17 cellular contexts compared by ENCODE assay signal in the genomic region with DNA sequence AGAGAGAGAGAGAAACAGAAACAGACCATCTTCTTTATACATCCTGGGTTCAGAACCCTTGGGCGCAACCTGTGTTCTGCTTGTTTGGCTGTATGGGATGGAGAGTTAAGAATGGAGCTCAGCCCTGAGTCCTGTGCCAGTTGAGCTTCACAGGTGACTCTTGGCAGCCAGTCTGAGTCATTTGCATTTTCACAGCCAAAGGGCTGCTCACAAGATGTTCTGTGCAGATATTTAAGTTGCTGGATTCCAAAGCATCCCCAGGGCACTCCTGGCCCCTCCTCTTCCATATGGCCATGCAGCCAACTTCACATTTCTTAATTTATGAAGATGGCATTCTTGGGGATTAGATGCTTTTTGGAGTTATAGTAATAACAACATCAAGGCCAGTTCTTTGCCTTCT.
"Had no signal": no experiment of that assay in that cellular context is flagged by ENCODE, and none has a peak within 500 bp of the region (broad histone marks: within the 10 kb centered on the region; RNA-seq: fewer than 3 reads in every experiment).

No MANE protein-coding gene starts in this region.

- H3K4me1 ChIP-seq: adrenal gland, colonic mucosa, right lobe of liver had no signal

- H3K27ac ChIP-seq: adrenal gland, cardiac muscle cell, colonic mucosa, esophagus muscularis mucosa, right lobe of liver had no signal

- H3K9me3 ChIP-seq: adrenal gland, colonic mucosa, right lobe of liver had no signal

- H3K4me3 ChIP-seq: adrenal gland, cardiac muscle cell, colonic mucosa, esophagus muscularis mucosa, right lobe of liver, smooth muscle cell had no signal

- H3K36me3 ChIP-seq: adrenal gland, cardiac muscle cell, colonic mucosa, esophagus muscularis mucosa, right lobe of liver had no signal

- H3K4me1 Mint-ChIP-seq: activated CD4-positive, alpha-beta T cell treated with anti-CD3 and anti-CD28 coated beads, Interleukin-2, amount 10 ng/mL, durations not matched to agents 7 days and 5 days had no signal

- DNase-seq: activated CD4-positive, alpha-beta T cell treated with anti-CD3 and anti-CD28 coated beads, Interleukin-2, amount 10 ng/mL, durations not matched to agents 7 days and 5 days; activated CD4-positive, CD25-positive, alpha-beta regulatory T cell; activated CD8-positive, alpha-beta memory T cell treated with anti-CD3 and anti-CD28 coated beads for 24 hours; activated naive CD4-positive, alpha-beta T cell treated with anti-CD3 and anti-CD28 coated beads for 36 hours; adrenal gland; colonic mucosa; hypothalamus; nephron progenitor cell; right lobe of liver; stimulated activated CD4-positive, alpha-beta T cell treated with anti-CD3 and anti-CD28 coated beads, Interleukin-4, amount 100 ng/mL, for 4 hours; stimulated activated CD8-positive, alpha-beta memory T cell treated with anti-CD3 and anti-CD28 coated beads, Interleukin-4, amount 100 ng/mL, for 48 hours; stimulated activated naive CD8-positive, alpha-beta T cell treated with anti-CD3 and anti-CD28 coated beads, Interleukin-15, Interleukin-2, amounts not matched to agents 100 U/mL and 50 U/mL, for 24 hours had no signal

- ATAC-seq: right lobe of liver; stimulated activated naive CD8-positive, alpha-beta T cell treated with anti-CD3 and anti-CD28 coated beads, Interleukin-15, Interleukin-2, amounts not matched to agents 100 U/mL and 50 U/mL, for 24 hours had no signal

- H3K36me3 Mint-ChIP-seq: type B pancreatic cell had no signal

- H3K27ac Mint-ChIP-seq: activated CD4-positive, alpha-beta T cell treated with anti-CD3 and anti-CD28 coated beads, Interleukin-2, amount 10 ng/mL, durations not matched to agents 7 days and 5 days; activated naive CD4-positive, alpha-beta T cell treated with anti-CD3 and anti-CD28 coated beads for 36 hours; nephron progenitor cell; T-helper 2 cell treated with Interferon-gamma antibody and Interleukin-4, amounts not matched to agents 5 μg/mL and 100 μg/mL, for 36 hours; type B pancreatic cell had no signal

- H3K27me3 ChIP-seq: adrenal gland, cardiac muscle cell, colonic mucosa, esophagus muscularis mucosa, right lobe of liver had no signal

- H3K9me3 Mint-ChIP-seq: activated CD4-positive, alpha-beta T cell treated with anti-CD3 and anti-CD28 coated beads, Interleukin-2, amount 10 ng/mL, durations not matched to agents 7 days and 5 days; T-helper 2 cell treated with Interferon-gamma antibody and Interleukin-4, amounts not matched to agents 5 μg/mL and 100 μg/mL, for 36 hours; type B pancreatic cell had no signal

- H3K4me3 Mint-ChIP-seq: activated CD4-positive, alpha-beta T cell treated with anti-CD3 and anti-CD28 coated beads, Interleukin-2, amount 10 ng/mL, durations not matched to agents 7 days and 5 days; activated naive CD4-positive, alpha-beta T cell treated with anti-CD3 and anti-CD28 coated beads for 36 hours; nephron progenitor cell; T-helper 2 cell treated with Interferon-gamma antibody and Interleukin-4, amounts not matched to agents 5 μg/mL and 100 μg/mL, for 36 hours; type B pancreatic cell had no signal
